1 cellular context compared by ENCODE assay signal in genomic region chr22:24837517-24837916, GRCh38.
A peak's percentile ranks its signal among the peaks of the same experiment; 100 is the strongest.
TF ChIP-seq lines count a peak whose summit lies in the region.

No MANE protein-coding gene starts in this region.

TF ChIP-seq in IMR-90, 13 proteins besides CTCF, POLR2A, EP300 and RAD21:
- TF ChIP-seq SMC3 (IDR thresholded peaks at IDR 0.05; ENCODE audit: low read depth, low read length) = 0 out of 2 replicates have a peak, but pooled peaks have one; percentile 6
